ENCODE assay signal across 25 cellular contexts in the genomic region with DNA sequence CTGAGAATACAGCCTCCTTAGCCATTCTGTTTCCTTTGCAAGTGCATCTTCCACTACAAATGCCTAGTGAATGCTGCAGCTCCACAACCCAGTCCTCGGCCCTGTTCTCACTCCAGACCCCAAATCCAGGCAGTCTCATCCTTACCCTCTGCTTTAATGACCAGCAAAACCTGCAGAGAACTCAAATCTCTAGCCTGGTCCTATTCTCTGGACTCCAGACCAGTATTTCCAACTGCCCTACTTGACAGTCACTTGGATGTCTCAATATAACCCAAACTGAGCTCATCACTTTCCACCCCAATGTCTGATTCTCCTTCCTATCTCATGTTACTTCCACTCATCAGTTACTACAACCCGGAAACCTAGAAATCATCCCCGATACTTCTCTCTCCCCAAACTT.
"Had no signal": no experiment of that assay in that cellular context is flagged by ENCODE, and none has a peak within 500 bp of the region (broad histone marks: within the 10 kb centered on the region; RNA-seq: fewer than 3 reads in every experiment).

No MANE protein-coding gene starts in this region.

- H3K9ac ChIP-seq: parathyroid adenoma had no signal

- H3K27me3 Mint-ChIP-seq: stimulated activated naive B cell treated with anti-CD40 and anti-IgM and Interleukin-4, amounts not matched to agents 10 μg/mL and 1 μg/mL and 100 μg/mL, for 72 hours had no signal

- H3K9me3 Mint-ChIP-seq: activated naive CD4-positive, alpha-beta T cell treated with anti-CD3 and anti-CD28 coated beads, Interleukin-2, amount 50 U/mL, for 72 hours; dendritic cell treated with granulocyte-macrophage colony-stimulating factor and Interleukin-4, amounts not matched to agents 40 ng/mL and 50 ng/mL, for 4 days; immature natural killer cell; stimulated activated naive B cell treated with anti-CD40 and anti-IgM and Interleukin-4, amounts not matched to agents 10 μg/mL and 1 μg/mL and 100 μg/mL, for 72 hours had no signal

- H3K9me3 ChIP-seq: adrenal gland, esophagus muscularis mucosa, gastroesophageal sphincter, heart left ventricle, left ventricle myocardium inferior, neutrophil, sigmoid colon, thyroid gland had no signal

- H3K4me1 ChIP-seq: parathyroid adenoma had no signal

- H3K4me3 ChIP-seq: adrenal gland, esophagus muscularis mucosa, gastroesophageal sphincter, heart left ventricle, left ventricle myocardium inferior, sigmoid colon, thyroid gland had no signal

- H3K36me3 ChIP-seq: adrenal gland, neutrophil, thyroid gland had no signal

- H3K27ac ChIP-seq: adrenal gland, esophagus muscularis mucosa, gastroesophageal sphincter, heart left ventricle, left ventricle myocardium inferior, neutrophil, parathyroid adenoma, sigmoid colon, thyroid gland had no signal

- H2AFZ ChIP-seq: parathyroid adenoma had no signal

- H3K27ac Mint-ChIP-seq: activated naive CD4-positive, alpha-beta T cell treated with anti-CD3 and anti-CD28 coated beads, Interleukin-2, amount 50 U/mL, for 72 hours; dendritic cell treated with granulocyte-macrophage colony-stimulating factor and Interleukin-4, amounts not matched to agents 40 ng/mL and 50 ng/mL, for 4 days; immature natural killer cell had no signal

- H3K79me2 ChIP-seq: parathyroid adenoma had no signal

- ATAC-seq: activated CD4-positive, CD25-positive, alpha-beta regulatory T cell treated with anti-CD3 and anti-CD28 coated beads, Interleukin-2, amount 50 U/mL, for 24 hours; activated naive CD4-positive, alpha-beta T cell treated with anti-CD3 and anti-CD28 coated beads, Interleukin-2, amount 50 U/mL, for 72 hours; gastroesophageal sphincter; heart left ventricle; stimulated activated naive B cell treated with anti-CD40 and anti-IgM and Interleukin-4, amounts not matched to agents 10 μg/mL and 1 μg/mL and 100 μg/mL, for 72 hours had no signal

- DNase-seq: activated CD4-positive, alpha-beta T cell treated with anti-CD3 and anti-CD28 coated beads, Interleukin-2, amount 50 U/mL, for 1 hour; activated CD8-positive, alpha-beta memory T cell treated with anti-CD3 and anti-CD28 coated beads, Interleukin-2, amount 50 U/mL, for 4 hours; activated effector memory CD4-positive, alpha-beta T cell treated with Interleukin-2 at 50 U/mL for 16 hours; activated T-cell treated with anti-CD3 and anti-CD28 coated beads, Interleukin-2, amount 50 U/mL, for 48 hours; adrenal gland; effector CD8-positive, alpha-beta T cell; heart left ventricle; immature natural killer cell; kidney glomerular epithelial cell; left ventricle myocardium inferior; mammary epithelial cell; sigmoid colon; stimulated activated naive B cell treated with anti-CD40 and anti-IgM and Interleukin-4, amounts not matched to agents 10 μg/mL and 1 μg/mL and 100 μg/mL, for 72 hours; T-helper 1 cell; T1000; thyroid gland had no signal

- H3K4me3 Mint-ChIP-seq: dendritic cell treated with granulocyte-macrophage colony-stimulating factor and Interleukin-4, amounts not matched to agents 40 ng/mL and 50 ng/mL, for 4 days; stimulated activated naive B cell treated with anti-CD40 and anti-IgM and Interleukin-4, amounts not matched to agents 10 μg/mL and 1 μg/mL and 100 μg/mL, for 72 hours had no signal

- H3K27me3 ChIP-seq: adrenal gland, esophagus muscularis mucosa, gastroesophageal sphincter, heart left ventricle, neutrophil, sigmoid colon, thyroid gland had no signal

- FAIRE-seq: astrocyte, bronchial epithelial cell had no signal
